9 cellular contexts compared by ENCODE assay signal in the genomic region with DNA sequence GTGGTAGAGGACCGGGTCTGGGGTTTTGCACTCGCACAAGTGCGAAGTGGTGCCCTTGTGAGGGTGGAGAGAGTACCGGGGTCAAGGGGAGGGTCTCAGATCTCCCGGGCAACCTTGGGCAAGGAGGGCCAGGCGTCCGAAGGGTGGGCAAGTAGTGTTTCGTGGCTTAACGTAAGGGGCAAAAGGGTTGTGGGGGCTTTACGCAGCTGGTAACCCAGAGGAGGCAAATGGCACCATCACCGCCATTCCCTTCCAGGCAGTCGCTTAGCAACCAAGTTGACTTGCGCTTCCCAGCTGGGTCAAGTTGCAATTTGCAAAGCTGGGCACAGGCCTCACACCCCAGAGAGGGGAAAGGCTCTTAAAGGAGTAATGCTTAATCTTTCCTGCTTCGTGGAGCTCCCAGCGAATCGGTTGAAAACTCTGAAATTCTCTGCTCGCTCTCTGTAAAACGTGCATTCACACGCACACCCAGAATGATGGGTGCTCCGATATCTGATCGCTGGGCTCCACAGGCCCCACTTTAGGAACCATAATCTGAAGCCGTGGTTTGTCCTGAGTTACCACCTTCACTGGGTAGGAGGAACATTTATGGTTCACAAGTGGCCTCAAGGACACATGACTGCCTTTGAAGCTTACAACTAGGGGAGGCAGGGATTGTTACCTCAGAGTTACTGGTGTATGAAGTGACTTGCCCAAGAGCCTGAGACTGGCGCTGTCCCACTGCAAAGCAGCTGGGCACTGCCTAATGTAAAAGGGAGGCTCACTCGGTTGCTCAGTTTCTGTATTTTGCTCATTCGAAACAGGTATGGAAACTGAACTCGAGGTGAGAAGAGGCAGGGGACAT.
DNase-seq lines count a peak whose midpoint lies in the region; ATAC-seq and TF ChIP-seq lines count a peak whose summit lies in the region.
"Had no signal": no experiment of that assay in that cellular context is flagged by ENCODE, and none has a peak within 500 bp of the region (broad histone marks: within the 10 kb centered on the region; RNA-seq: fewer than 3 reads in every experiment).

No MANE protein-coding gene starts in this region.

- H3K27me3 ChIP-seq in ectodermal cell (ENCODE audit: control insufficient read depth, insufficient read depth, low read length, poor library complexity, severe bottlenecking), result peaks cover 30% of the 10 kb centered on the region
- peaks cover 0 to 30% (median 18%) of the 10 kb centered on the region in 3 donors for H3K27me3 ChIP-seq in stomach

- H3K4me1 ChIP-seq in ectodermal cell (ENCODE audit: control insufficient read depth, insufficient read depth, low read length) (peaks cover 8% of the 10 kb centered on the region), stomach (peaks cover 4 to 22% (median 16%) of the 10 kb centered on the region in 4 donors)

- H3K27ac Mint-ChIP-seq in T-helper 17 cell (peak overlapping the region; percentile 53), mesothelial cell of epicardium (no peak overlapping the region)

- no peak for TF ChIP-seq EP300 in stomach (IDR thresholded peaks at IDR 0.05)

- no peak for TF ChIP-seq POLR2A in stomach (IDR thresholded peaks at IDR 0.05)

- intact Hi-C loops in stomach (cut with DNase I; ENCODE audit: low total_unique reads), result loop anchor here (10.0 kb wide), 1 partner anchor 191 kb away; no protein-coding TSS in a partner anchor

- peaks cover 15% of the 10 kb centered on the region for H3K27me3 Mint-ChIP-seq in T-helper 17 cell
- H3K27me3 Mint-ChIP-seq in mesothelial cell of epicardium (ENCODE audit: low read depth), result peaks cover 39% of the 10 kb centered on the region

- DNase-seq in T-helper 17 cell (no peak), mesothelial cell of epicardium (ENCODE audit: low spot score in 2 of 2, unreplicated experiment in 2 of 2) (no peak), stomach (no peak), D341Med (ENCODE audit: low spot score) (no peak), HT-29 (ENCODE audit: low spot score) (no peak), NCI-H526 treated with DMSO at 0.1 percent for 48 hours (lab: John Stamatoyannopoulos, UW) (no peak), T1000 (lab: John Stamatoyannopoulos, UW) (no peak)

- no peak for ATAC-seq in T-helper 17 cell
- ATAC-seq: K562 had no signal

- H3K4me1 Mint-ChIP-seq in T-helper 17 cell (peaks cover 21% of the 10 kb centered on the region), mesothelial cell of epicardium (peaks cover 4% of the 10 kb centered on the region)

- no peaks in the 10 kb centered on the region for H3K36me3 ChIP-seq in ectodermal cell (ENCODE audit: control insufficient read depth, insufficient read depth, low read length)
- no peaks in the 10 kb centered on the region for H3K36me3 ChIP-seq in stomach

- WGBS in ectodermal cell, 2 experiments, result 29% methylated on average over 26 of the region's 26 CpGs
- 40 to 58% (median 42%) methylated on average over 26 of the region's 26 CpGs for WGBS in stomach, 5 donors

- no peak overlapping the region for H3K27ac ChIP-seq in ectodermal cell (ENCODE audit: insufficient read depth, low read depth, low read length, poor library complexity, severe bottlenecking)
- peak overlapping the region in 4 of 5 donors; percentile 59 to 83 (median 62) for H3K27ac ChIP-seq in stomach

- H3K9me3 Mint-ChIP-seq in mesothelial cell of epicardium, result no peaks in the 10 kb centered on the region

- TF ChIP-seq CTCF in mesothelial cell of epicardium (IDR thresholded peaks at IDR 0.05; ENCODE audit: unreplicated experiment) (no peak), stomach (IDR thresholded peaks at IDR 0.05) (no peak)

- no peaks in the 10 kb centered on the region for H3K36me3 Mint-ChIP-seq in T-helper 17 cell (ENCODE audit: low read depth)
- H3K36me3 Mint-ChIP-seq in mesothelial cell of epicardium, result no peaks in the 10 kb centered on the region

- H3K4me3 Mint-ChIP-seq in T-helper 17 cell (peak overlapping the region; percentile 79), mesothelial cell of epicardium (peak overlapping the region; percentile 33)

- H3K4me3 ChIP-seq in ectodermal cell (ENCODE audit: insufficient read depth, low read depth, low read length) (peak overlapping the region; percentile 43), stomach (peak overlapping the region; percentile 49 to 56 (median 54))
- H3K4me3 ChIP-seq: K562 had no signal

- H3K9me3 ChIP-seq in T-helper 17 cell (ENCODE audit: control insufficient read depth, low read length, poor library complexity, severe bottlenecking) (no peaks in the 10 kb centered on the region), ectodermal cell (ENCODE audit: control insufficient read depth, low read length) (no peaks in the 10 kb centered on the region), stomach (no peaks in the 10 kb centered on the region)
